Comparison of ENCODE assay signal across 1 cellular context in the genomic region with DNA sequence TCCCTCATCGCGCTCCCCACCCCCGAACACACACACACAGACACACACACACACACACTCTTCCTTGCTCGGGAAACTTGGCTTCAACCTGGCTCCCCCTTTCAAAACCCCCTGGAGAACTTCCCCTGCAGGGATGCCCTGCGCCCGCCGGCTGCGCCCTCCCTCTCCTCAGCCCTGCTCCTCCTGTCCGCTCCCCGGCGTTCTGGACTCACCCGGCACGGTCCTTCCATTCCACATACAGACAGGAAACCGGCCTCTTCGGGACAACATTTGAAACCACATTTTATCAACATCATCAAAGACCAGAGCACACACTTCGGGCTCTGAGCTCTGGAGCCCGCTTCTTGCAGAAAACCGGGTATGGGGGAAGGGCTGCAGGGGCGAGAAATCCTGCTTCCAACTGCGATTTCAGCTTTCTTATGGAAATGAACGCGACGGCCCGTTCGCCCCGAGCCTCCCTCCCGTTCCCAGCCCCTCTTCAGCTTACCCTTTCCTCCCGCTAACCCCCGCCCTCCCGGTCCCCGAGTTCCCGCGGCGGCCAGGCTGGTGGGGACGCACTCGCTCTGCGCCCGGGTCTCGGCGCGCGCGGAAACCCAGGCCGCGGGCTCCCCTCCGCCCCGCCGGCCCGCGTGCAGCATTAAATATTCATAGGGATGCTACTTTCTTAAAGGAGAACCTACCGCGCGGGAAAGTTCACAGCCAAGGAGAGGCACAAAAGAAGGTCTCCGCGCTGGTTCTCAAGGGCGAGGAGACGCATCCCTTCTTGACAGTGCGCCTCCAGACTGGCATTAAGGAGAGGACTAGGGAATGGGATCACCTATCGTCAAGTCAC.
TF ChIP-seq lines count a peak whose summit lies in the region.

No MANE protein-coding gene starts in this region.

TF ChIP-seq in H1, 55 proteins besides CTCF, POLR2A, EP300 and RAD21 (continued from another document):
- TF ChIP-seq BACH1 (IDR thresholded peaks at IDR 0.05; ENCODE audit: low read length): no peak; the same call in 1 of the 2 replicates
- TF ChIP-seq RXRA (IDR thresholded peaks at IDR 0.05; ENCODE audit: insufficient read depth, low read depth, low read length): no peak
- no peak for TF ChIP-seq TEAD4 (IDR thresholded peaks at IDR 0.05; ENCODE audit: low read depth, low read length)
- TF ChIP-seq SP1 (IDR thresholded peaks at IDR 0.05; ENCODE audit: low read depth, low read length): peak; percentile 56; the same call in 1 of the 2 replicates
- TF ChIP-seq CTBP2 (IDR thresholded peaks at IDR 0.05; ENCODE audit: borderline replicate concordance, insufficient read depth, insufficient read length, low read length): peak; percentile 98
- TF ChIP-seq JUN (IDR thresholded peaks at IDR 0.05; ENCODE audit: low read depth, low read length): no peak
- TF ChIP-seq, protein P1, sequence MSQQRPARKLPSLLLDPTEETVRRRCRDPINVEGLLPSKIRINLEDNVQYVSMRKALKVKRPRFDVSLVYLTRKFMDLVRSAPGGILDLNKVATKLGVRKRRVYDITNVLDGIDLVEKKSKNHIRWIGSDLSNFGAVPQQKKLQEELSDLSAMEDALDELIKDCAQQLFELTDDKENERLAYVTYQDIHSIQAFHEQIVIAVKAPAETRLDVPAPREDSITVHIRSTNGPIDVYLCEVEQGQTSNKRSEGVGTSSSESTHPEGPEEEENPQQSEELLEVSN (IDR thresholded peaks at IDR 0.05): peak; percentile 6; the same call in 1 of the 2 replicates
- peak; percentile 93 for TF ChIP-seq RNF2 (IDR thresholded peaks at IDR 0.05; ENCODE audit: borderline replicate concordance, low read depth, low read length, missing control alignments, poor library complexity, severe bottlenecking)
- TF ChIP-seq SRF (IDR thresholded peaks at IDR 0.05; ENCODE audit: low read depth, low read length): no peak
- no peak for TF ChIP-seq TBP (IDR thresholded peaks at IDR 0.05; ENCODE audit: low read depth, low read length)
- no peak for TF ChIP-seq CBX5 (IDR thresholded peaks at IDR 0.05; ENCODE audit: low read depth, low read length)
- TF ChIP-seq CHD2 (IDR thresholded peaks at IDR 0.05; ENCODE audit: low read length): peak; percentile 5; the same call in 1 of the 2 replicates
- TF ChIP-seq KDM1A (IDR thresholded peaks at IDR 0.05; ENCODE audit: borderline replicate concordance, low read length): no peak
- TF ChIP-seq CBX8 (IDR thresholded peaks at IDR 0.05; ENCODE audit: borderline replicate concordance, low read depth, low read length): no peak; the same call in 1 of the 2 replicates
- TF ChIP-seq POU5F1 (IDR thresholded peaks at IDR 0.05; ENCODE audit: low read depth, low read length): peak; percentile 19; the same call in 1 of the 2 replicates
- TF ChIP-seq JUND (IDR thresholded peaks at IDR 0.05; ENCODE audit: low read length): no peak
- TF ChIP-seq HDAC6 (IDR thresholded peaks at IDR 0.05; ENCODE audit: low read depth, low read length): no peak
- TF ChIP-seq POLR2AphosphoS5 (IDR thresholded peaks at IDR 0.05; ENCODE audit: low read depth, low read length): no peak
- TF ChIP-seq BCL11A (IDR thresholded peaks at IDR 0.05; ENCODE audit: low read depth in 2 of 2, low read length in 2 of 2): no peak
- TF ChIP-seq HDAC2 (IDR thresholded peaks at IDR 0.05; ENCODE audit: borderline replicate concordance in 1 of 2, low read depth in 2 of 2, low read length in 2 of 2): peak; percentile 19 to 68; a peak in 1 of 4 replicates
- 0 out of 2 replicates have a peak, but pooled peaks have one; percentile 30 for TF ChIP-seq PHF8 (conservative IDR thresholded peaks at IDR 0.05; ENCODE audit: low read depth, low read length)
- TF ChIP-seq, protein P2, sequence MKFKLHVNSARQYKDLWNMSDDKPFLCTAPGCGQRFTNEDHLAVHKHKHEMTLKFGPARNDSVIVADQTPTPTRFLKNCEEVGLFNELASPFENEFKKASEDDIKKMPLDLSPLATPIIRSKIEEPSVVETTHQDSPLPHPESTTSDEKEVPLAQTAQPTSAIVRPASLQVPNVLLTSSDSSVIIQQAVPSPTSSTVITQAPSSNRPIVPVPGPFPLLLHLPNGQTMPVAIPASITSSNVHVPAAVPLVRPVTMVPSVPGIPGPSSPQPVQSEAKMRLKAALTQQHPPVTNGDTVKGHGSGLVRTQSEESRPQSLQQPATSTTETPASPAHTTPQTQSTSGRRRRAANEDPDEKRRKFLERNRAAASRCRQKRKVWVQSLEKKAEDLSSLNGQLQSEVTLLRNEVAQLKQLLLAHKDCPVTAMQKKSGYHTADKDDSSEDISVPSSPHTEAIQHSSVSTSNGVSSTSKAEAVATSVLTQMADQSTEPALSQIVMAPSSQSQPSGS (IDR thresholded peaks at IDR 0.05; ENCODE audit: low read length): no peak
- no peak for TF ChIP-seq GABPA (IDR thresholded peaks at IDR 0.05; ENCODE audit: borderline replicate concordance, insufficient read depth, low read length)
- TF ChIP-seq, protein P3, sequence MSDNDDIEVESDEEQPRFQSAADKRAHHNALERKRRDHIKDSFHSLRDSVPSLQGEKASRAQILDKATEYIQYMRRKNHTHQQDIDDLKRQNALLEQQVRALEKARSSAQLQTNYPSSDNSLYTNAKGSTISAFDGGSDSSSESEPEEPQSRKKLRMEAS (IDR thresholded peaks at IDR 0.05): 0 out of 2 replicates have a peak, but pooled peaks have one; percentile 9
- peak; percentile 95 for TF ChIP-seq ASH2L (IDR thresholded peaks at IDR 0.05; ENCODE audit: low read length)
- TF ChIP-seq, protein P4, sequence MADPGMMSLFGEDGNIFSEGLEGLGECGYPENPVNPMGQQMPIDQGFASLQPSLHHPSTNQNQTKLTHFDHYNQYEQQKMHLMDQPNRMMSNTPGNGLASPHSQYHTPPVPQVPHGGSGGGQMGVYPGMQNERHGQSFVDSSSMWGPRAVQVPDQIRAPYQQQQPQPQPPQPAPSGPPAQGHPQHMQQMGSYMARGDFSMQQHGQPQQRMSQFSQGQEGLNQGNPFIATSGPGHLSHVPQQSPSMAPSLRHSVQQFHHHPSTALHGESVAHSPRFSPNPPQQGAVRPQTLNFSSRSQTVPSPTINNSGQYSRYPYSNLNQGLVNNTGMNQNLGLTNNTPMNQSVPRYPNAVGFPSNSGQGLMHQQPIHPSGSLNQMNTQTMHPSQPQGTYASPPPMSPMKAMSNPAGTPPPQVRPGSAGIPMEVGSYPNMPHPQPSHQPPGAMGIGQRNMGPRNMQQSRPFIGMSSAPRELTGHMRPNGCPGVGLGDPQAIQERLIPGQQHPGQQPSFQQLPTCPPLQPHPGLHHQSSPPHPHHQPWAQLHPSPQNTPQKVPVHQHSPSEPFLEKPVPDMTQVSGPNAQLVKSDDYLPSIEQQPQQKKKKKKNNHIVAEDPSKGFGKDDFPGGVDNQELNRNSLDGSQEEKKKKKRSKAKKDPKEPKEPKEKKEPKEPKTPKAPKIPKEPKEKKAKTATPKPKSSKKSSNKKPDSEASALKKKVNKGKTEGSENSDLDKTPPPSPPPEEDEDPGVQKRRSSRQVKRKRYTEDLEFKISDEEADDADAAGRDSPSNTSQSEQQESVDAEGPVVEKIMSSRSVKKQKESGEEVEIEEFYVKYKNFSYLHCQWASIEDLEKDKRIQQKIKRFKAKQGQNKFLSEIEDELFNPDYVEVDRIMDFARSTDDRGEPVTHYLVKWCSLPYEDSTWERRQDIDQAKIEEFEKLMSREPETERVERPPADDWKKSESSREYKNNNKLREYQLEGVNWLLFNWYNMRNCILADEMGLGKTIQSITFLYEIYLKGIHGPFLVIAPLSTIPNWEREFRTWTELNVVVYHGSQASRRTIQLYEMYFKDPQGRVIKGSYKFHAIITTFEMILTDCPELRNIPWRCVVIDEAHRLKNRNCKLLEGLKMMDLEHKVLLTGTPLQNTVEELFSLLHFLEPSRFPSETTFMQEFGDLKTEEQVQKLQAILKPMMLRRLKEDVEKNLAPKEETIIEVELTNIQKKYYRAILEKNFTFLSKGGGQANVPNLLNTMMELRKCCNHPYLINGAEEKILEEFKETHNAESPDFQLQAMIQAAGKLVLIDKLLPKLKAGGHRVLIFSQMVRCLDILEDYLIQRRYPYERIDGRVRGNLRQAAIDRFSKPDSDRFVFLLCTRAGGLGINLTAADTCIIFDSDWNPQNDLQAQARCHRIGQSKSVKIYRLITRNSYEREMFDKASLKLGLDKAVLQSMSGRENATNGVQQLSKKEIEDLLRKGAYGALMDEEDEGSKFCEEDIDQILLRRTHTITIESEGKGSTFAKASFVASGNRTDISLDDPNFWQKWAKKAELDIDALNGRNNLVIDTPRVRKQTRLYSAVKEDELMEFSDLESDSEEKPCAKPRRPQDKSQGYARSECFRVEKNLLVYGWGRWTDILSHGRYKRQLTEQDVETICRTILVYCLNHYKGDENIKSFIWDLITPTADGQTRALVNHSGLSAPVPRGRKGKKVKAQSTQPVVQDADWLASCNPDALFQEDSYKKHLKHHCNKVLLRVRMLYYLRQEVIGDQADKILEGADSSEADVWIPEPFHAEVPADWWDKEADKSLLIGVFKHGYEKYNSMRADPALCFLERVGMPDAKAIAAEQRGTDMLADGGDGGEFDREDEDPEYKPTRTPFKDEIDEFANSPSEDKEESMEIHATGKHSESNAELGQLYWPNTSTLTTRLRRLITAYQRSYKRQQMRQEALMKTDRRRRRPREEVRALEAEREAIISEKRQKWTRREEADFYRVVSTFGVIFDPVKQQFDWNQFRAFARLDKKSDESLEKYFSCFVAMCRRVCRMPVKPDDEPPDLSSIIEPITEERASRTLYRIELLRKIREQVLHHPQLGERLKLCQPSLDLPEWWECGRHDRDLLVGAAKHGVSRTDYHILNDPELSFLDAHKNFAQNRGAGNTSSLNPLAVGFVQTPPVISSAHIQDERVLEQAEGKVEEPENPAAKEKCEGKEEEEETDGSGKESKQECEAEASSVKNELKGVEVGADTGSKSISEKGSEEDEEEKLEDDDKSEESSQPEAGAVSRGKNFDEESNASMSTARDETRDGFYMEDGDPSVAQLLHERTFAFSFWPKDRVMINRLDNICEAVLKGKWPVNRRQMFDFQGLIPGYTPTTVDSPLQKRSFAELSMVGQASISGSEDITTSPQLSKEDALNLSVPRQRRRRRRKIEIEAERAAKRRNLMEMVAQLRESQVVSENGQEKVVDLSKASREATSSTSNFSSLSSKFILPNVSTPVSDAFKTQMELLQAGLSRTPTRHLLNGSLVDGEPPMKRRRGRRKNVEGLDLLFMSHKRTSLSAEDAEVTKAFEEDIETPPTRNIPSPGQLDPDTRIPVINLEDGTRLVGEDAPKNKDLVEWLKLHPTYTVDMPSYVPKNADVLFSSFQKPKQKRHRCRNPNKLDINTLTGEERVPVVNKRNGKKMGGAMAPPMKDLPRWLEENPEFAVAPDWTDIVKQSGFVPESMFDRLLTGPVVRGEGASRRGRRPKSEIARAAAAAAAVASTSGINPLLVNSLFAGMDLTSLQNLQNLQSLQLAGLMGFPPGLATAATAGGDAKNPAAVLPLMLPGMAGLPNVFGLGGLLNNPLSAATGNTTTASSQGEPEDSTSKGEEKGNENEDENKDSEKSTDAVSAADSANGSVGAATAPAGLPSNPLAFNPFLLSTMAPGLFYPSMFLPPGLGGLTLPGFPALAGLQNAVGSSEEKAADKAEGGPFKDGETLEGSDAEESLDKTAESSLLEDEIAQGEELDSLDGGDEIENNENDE (IDR thresholded peaks at IDR 0.05; ENCODE audit: insufficient replicate concordance, low read length): peak; percentile 24
- TF ChIP-seq TAF7 (optimal IDR thresholded peaks at IDR 0.05; ENCODE audit: borderline replicate concordance, low read depth, low read length): peak; percentile 7
- TF ChIP-seq TCF12 (IDR thresholded peaks at IDR 0.05; ENCODE audit: low read depth, low read length): 0 out of 2 replicates have a peak, but pooled peaks have one; percentile 26
- TF ChIP-seq FOSL1 (IDR thresholded peaks at IDR 0.05; ENCODE audit: insufficient read depth, low read depth, low read length): no peak
- peak; percentile 37 for TF ChIP-seq EZH2 (IDR thresholded peaks at IDR 0.05; ENCODE audit: low read depth, low read length, severe bottlenecking)
- TF ChIP-seq SIRT6 (IDR thresholded peaks at IDR 0.05; ENCODE audit: low read length): no peak
